Comparison of ENCODE assay signal across 8 cellular contexts in the genomic region with DNA sequence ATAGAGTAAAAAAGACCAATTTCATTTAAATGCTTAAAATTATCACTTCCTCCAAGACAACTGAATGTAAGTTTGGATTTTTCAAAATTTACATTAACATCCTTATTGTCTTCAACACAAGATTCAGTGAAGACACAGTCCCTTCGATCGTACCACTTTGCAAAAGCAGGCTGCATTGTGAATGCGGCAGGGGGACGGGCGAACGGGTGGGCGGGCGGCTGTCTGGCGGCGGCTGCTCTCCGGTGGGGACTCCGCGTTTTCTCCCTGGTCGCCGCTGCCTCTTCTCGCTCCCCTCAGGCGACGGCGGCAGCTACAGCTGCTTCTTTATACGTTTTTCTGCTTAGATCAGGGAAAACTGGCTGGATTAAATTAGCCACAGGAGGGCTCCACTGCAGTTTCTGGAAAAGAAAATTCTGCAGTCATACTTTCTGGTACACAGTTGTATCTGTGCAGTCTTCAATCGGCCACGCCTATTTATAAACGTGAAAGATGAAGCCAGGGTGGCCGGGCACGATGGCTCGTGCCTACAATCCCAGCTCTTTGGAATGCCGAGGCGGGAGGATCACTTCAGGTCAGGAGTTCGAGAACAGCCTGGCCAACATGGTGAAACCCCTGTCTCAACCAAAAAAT. TPM values are rescaled to one million over a fixed set of nuclear protein-coding genes. Genes with fewer than 3 reads are reported as not detected.
DNase-seq lines count a peak whose midpoint lies in the region; ATAC-seq, FAIRE-seq and TF ChIP-seq lines count a peak whose summit lies in the region.

No MANE protein-coding gene starts in this region.

- H3K9me3 Mint-ChIP-seq in MCF 10A (ENCODE audit: unreplicated experiment), result no peaks in the 10 kb centered on the region

- CTCF ChIA-PET in MCF 10A (lab: Yijun Ruan, JAX), result interaction anchor here (0.6 to 2.6 kb wide), 14 partner anchors 8 to 258 kb away, joined by 3 to 13 read pairs (median 4); no protein-coding TSS in a partner anchor

- TF ChIP-seq RAD21 in Ishikawa (IDR thresholded peaks at IDR 0.05; ENCODE audit: low read depth), result peak; percentile 48

- H3K27me3 Mint-ChIP-seq in MCF 10A (ENCODE audit: insufficient read depth, unreplicated experiment), result peaks cover 31% of the 10 kb centered on the region

- H3K36me3 ChIP-seq in RWPE2 (ENCODE audit: low read depth), result no peaks in the 10 kb centered on the region
- H3K36me3 ChIP-seq in small intestine (ENCODE audit: control insufficient read depth in 2 of 2, insufficient read depth in 2 of 2, low read length in 2 of 2), result no peaks in the 10 kb centered on the region

- TF ChIP-seq CTCF in RWPE2 (IDR thresholded peaks at IDR 0.05; ENCODE audit: poor library complexity, severe bottlenecking) (peak; percentile 81), MCF 10A (IDR thresholded peaks at IDR 0.05; ENCODE audit: unreplicated experiment) (peak; percentile 41)

- H3K4me1 Mint-ChIP-seq in MCF 10A (ENCODE audit: insufficient read depth, unreplicated experiment), result peaks cover 27% of the 10 kb centered on the region

- H3K4me1 ChIP-seq in RWPE2 (ENCODE audit: insufficient read depth, poor library complexity, severe bottlenecking) (peaks cover 15% of the 10 kb centered on the region), small intestine (ENCODE audit: control insufficient read depth in 2 of 2, insufficient read depth in 1 of 2, low read depth in 1 of 2, low read length in 1 of 2) (no peaks in the 10 kb centered on the region)

- FAIRE-seq in small intestine (lab: Jason Lieb, UNC), result no peak

- H3K4me3 Mint-ChIP-seq in MCF 10A (ENCODE audit: unreplicated experiment), result peak overlapping the region; percentile 1

- ATAC-seq in RWPE2 (ENCODE audit: low read depth) (peak; percentile 77), HG03439 (IDR thresholded peaks at IDR 0.05; ENCODE audit: unreplicated experiment) (no peak)

- H3K9me3 ChIP-seq in RWPE2 (ENCODE audit: severe bottlenecking) (no peaks in the 10 kb centered on the region), small intestine (ENCODE audit: control insufficient read depth, low read depth) (no peaks in the 10 kb centered on the region)

- WGBS in small intestine, 3 donors, result 6 to 14% (median 7%) methylated on average over 25 to 29 of the region's 29 CpGs

- intact Hi-C loops in MCF 10A (cut with micrococcal nuclease), result loop anchor here (1.0 to 2.0 kb wide), 2 partner anchors 131 to 179 kb away; a partner anchor contains a TSS

- POLR2A ChIA-PET in MCF 10A (lab: Yijun Ruan, JAX), result interaction anchor here (0.7 to 1.5 kb wide), 2 partner anchors 219 to 1383 kb away, joined by 3 read pairs; no protein-coding TSS in a partner anchor

- H3K4me3 ChIP-seq in RWPE2 (ENCODE audit: severe bottlenecking), result peak overlapping the region; percentile 18
- H3K4me3 ChIP-seq in small intestine (ENCODE audit: low read depth in 1 of 2, low read length in 2 of 2), result no peak overlapping the region

- H3K27ac Mint-ChIP-seq in MCF 10A (ENCODE audit: low read depth, unreplicated experiment), result peak overlapping the region; percentile 10

- H3K27ac ChIP-seq in RWPE2 (ENCODE audit: poor library complexity, severe bottlenecking) (no peak overlapping the region), small intestine (ENCODE audit: low read depth in 1 of 2, low read length in 1 of 2) (no peak overlapping the region)

- H3K27me3 ChIP-seq in RWPE2 (ENCODE audit: insufficient read depth, poor library complexity, severe bottlenecking), result no peaks in the 10 kb centered on the region
- peaks cover 0 to 2% of the 10 kb centered on the region in 2 donors for H3K27me3 ChIP-seq in small intestine (ENCODE audit: control insufficient read depth in 2 of 2, insufficient read depth in 2 of 2, low read length in 2 of 2)

- TF ChIP-seq EP300 in Ishikawa (IDR thresholded peaks at IDR 0.05; ENCODE audit: borderline replicate concordance), result no peak

- DNase-seq in DMS153 (lab: John Stamatoyannopoulos, UW), result peak; percentile 27
- DNase-seq in RWPE2 (ENCODE audit: low spot score), result peak; percentile 42
- DNase-seq in MCF 10A (ENCODE audit: unreplicated experiment), result peak; percentile 65
- peak; percentile 79 for DNase-seq in iPS-NIHi7 (ENCODE audit: extremely low spot score)
- DNase-seq in small intestine, result peak; percentile 19
- no peak for DNase-seq in NCI-H2196 (lab: John Stamatoyannopoulos, UW; ENCODE audit: unreplicated experiment)

- TSS peak; percentile 94 for BruUV-seq in MCF 10A (replicated peaks; lab: Mats Ljungman, UMichigan)

- no peaks in the 10 kb centered on the region for H3K36me3 Mint-ChIP-seq in MCF 10A (ENCODE audit: insufficient read depth, unreplicated experiment)

TF ChIP-seq in Ishikawa, 13 proteins besides CTCF, POLR2A, EP300 and RAD21:
- TF ChIP-seq TEAD4 (IDR thresholded peaks at IDR 0.05) (no peak), YY1 (IDR thresholded peaks at IDR 0.05; ENCODE audit: low read depth) (no peak), EGR1 (IDR thresholded peaks at IDR 0.05) (no peak), FOXM1 (IDR thresholded peaks at IDR 0.05; ENCODE audit: borderline replicate concordance, low read depth) (no peak), TCF12 (IDR thresholded peaks at IDR 0.05; ENCODE audit: low read depth) (no peak), CREB1 (IDR thresholded peaks at IDR 0.05; ENCODE audit: low read depth) (no peak), ZBTB7A (IDR thresholded peaks at IDR 0.05; ENCODE audit: low read depth) (no peak), TAF1 (IDR thresholded peaks at IDR 0.05; ENCODE audit: low read depth) (no peak), NFIC (IDR thresholded peaks at IDR 0.05) (no peak), CEBPB (IDR thresholded peaks at IDR 0.05) (no peak)
- TF ChIP-seq, protein P1, sequence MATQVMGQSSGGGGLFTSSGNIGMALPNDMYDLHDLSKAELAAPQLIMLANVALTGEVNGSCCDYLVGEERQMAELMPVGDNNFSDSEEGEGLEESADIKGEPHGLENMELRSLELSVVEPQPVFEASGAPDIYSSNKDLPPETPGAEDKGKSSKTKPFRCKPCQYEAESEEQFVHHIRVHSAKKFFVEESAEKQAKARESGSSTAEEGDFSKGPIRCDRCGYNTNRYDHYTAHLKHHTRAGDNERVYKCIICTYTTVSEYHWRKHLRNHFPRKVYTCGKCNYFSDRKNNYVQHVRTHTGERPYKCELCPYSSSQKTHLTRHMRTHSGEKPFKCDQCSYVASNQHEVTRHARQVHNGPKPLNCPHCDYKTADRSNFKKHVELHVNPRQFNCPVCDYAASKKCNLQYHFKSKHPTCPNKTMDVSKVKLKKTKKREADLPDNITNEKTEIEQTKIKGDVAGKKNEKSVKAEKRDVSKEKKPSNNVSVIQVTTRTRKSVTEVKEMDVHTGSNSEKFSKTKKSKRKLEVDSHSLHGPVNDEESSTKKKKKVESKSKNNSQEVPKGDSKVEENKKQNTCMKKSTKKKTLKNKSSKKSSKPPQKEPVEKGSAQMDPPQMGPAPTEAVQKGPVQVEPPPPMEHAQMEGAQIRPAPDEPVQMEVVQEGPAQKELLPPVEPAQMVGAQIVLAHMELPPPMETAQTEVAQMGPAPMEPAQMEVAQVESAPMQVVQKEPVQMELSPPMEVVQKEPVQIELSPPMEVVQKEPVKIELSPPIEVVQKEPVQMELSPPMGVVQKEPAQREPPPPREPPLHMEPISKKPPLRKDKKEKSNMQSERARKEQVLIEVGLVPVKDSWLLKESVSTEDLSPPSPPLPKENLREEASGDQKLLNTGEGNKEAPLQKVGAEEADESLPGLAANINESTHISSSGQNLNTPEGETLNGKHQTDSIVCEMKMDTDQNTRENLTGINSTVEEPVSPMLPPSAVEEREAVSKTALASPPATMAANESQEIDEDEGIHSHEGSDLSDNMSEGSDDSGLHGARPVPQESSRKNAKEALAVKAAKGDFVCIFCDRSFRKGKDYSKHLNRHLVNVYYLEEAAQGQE (IDR thresholded peaks at IDR 0.05; ENCODE audit: low read depth), result no peak
- TF ChIP-seq, protein P2, sequence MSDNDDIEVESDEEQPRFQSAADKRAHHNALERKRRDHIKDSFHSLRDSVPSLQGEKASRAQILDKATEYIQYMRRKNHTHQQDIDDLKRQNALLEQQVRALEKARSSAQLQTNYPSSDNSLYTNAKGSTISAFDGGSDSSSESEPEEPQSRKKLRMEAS (IDR thresholded peaks at IDR 0.05), result no peak
- TF ChIP-seq, protein P3, sequence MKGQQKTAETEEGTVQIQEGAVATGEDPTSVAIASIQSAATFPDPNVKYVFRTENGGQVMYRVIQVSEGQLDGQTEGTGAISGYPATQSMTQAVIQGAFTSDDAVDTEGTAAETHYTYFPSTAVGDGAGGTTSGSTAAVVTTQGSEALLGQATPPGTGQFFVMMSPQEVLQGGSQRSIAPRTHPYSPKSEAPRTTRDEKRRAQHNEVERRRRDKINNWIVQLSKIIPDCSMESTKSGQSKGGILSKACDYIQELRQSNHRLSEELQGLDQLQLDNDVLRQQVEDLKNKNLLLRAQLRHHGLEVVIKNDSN (IDR thresholded peaks at IDR 0.05), result no peak

RNA-seq across cellular contexts. Expression of a gene that starts 33.9 kb away (rescaled TPM):
- 15.6 and 17.4 TPM in 2 replicates for total RNA-seq in MCF 10A (2022)
- polyA plus RNA-seq in small intestine, result 10 to 100 TPM; 13.2 to 22.7 (median 17.8) TPM
